In genomic region chr4:143531773-143532491, GRCh38 we compare ENCODE assay signal across 20 cellular contexts. TPM values are rescaled to one million over a fixed set of nuclear protein-coding genes. Genes with fewer than 3 reads are reported as not detected.
DNase-seq lines count a peak whose midpoint lies in the region; ATAC-seq and TF ChIP-seq lines count a peak whose summit lies in the region.
"Had no signal": no experiment of that assay in that cellular context is flagged by ENCODE, and none has a peak within 500 bp of the region (broad histone marks: within the 10 kb centered on the region; RNA-seq: fewer than 3 reads in every experiment).

No MANE protein-coding gene starts in this region.

- DNase-seq in astrocyte of the spinal cord (ENCODE audit: low read depth, low spot score) = peak; percentile 20
- peak; percentile 55 for DNase-seq in iris pigment epithelial cell (ENCODE audit: low read depth)
- DNase-seq in neural progenitor cell (ENCODE audit: low spot score) = no peak
- DNase-seq in effector CD8-positive, alpha-beta T cell (lab: John Stamatoyannopoulos, UW) = no peak
- no peak for DNase-seq in ovary
- no peak for DNase-seq in coronary artery (ENCODE audit: low spot score)
- DNase-seq: activated CD8-positive, alpha-beta memory T cell treated with anti-CD3 and anti-CD28 coated beads, Interleukin-2, amount 50 U/mL, for 4 hours; activated naive CD4-positive, alpha-beta T cell treated with Interleukin-2 at 50 U/mL for 16 hours; GOT3; naive thymus-derived CD4-positive, alpha-beta T cell; NCI-H1048; NCI-H2107; NCI-H526 treated with DMSO at 0.1 percent for 48 hours; stimulated activated CD4-positive, alpha-beta T cell treated with anti-CD3 and anti-CD28 coated beads, Interleukin-4, amount 100 ng/mL, for 24 hours; substantia nigra had no signal

- no peak overlapping the region for H2AFZ ChIP-seq in neural progenitor cell (replicated peaks)

- no peak for TF ChIP-seq EP300 in ovary (IDR thresholded peaks at IDR 0.05)

- no peaks in the 10 kb centered on the region for H3K4me1 Mint-ChIP-seq in neural progenitor cell

- H3F3A ChIP-seq in neural progenitor cell (ENCODE audit: low read depth) = no peaks in the 10 kb centered on the region

- H3K4me3 Mint-ChIP-seq in neural progenitor cell = no peak overlapping the region
- H3K4me3 Mint-ChIP-seq: naive thymus-derived CD4-positive, alpha-beta T cell had no signal

- no peak overlapping the region for H3K4me2 ChIP-seq in neural progenitor cell

- TF ChIP-seq CTCF in C4-2B (conservative IDR thresholded peaks at IDR 0.05) (peak; percentile 39), astrocyte of the spinal cord (IDR thresholded peaks at IDR 0.05; ENCODE audit: low read depth, low read length) (no peak), neural progenitor cell (IDR thresholded peaks at IDR 0.05) (no peak), ovary (IDR thresholded peaks at IDR 0.05) (no peak), coronary artery (IDR thresholded peaks at IDR 0.05) (no peak)

- 91 to 92% (median 91%) methylated on average over 2 of the region's 2 CpGs for WGBS in ovary, 3 donors

- H3K36me3 ChIP-seq in neural progenitor cell (peaks cover 82% of the 10 kb centered on the region), ovary (no peaks in the 10 kb centered on the region)

- no peaks in the 10 kb centered on the region for H3K27me3 Mint-ChIP-seq in neural progenitor cell (ENCODE audit: insufficient read depth, low read depth)
- H3K27me3 Mint-ChIP-seq: naive thymus-derived CD4-positive, alpha-beta T cell had no signal

- no peak for TF ChIP-seq POLR2A in ovary (IDR thresholded peaks at IDR 0.05)

- no peaks in the 10 kb centered on the region for H3K27me3 ChIP-seq in neural progenitor cell
- H3K27me3 ChIP-seq in ovary = no peaks in the 10 kb centered on the region

- H3K27ac ChIP-seq in C4-2B (no peak overlapping the region), neural progenitor cell (no peak overlapping the region), ovary (no peak overlapping the region), coronary artery (no peak overlapping the region)
- H3K27ac ChIP-seq: skin epidermis had no signal

- in situ Hi-C loops in astrocyte of the spinal cord (cut with HindIII; ENCODE audit: low sequenced_read_pairs) = no loop called here

- intact Hi-C loops in ovary (cut with DNase I) = no loop called here

- H3K36me3 Mint-ChIP-seq in neural progenitor cell = peaks cover 48% of the 10 kb centered on the region

- peaks cover 71% of the 10 kb centered on the region for H3K79me2 ChIP-seq in neural progenitor cell (ENCODE audit: low read depth)

- no peaks in the 10 kb centered on the region for H3K9me3 Mint-ChIP-seq in neural progenitor cell
- H3K9me3 Mint-ChIP-seq: naive thymus-derived CD4-positive, alpha-beta T cell had no signal

- no peak overlapping the region for H3K9ac ChIP-seq in neural progenitor cell

- peaks cover 60% of the 10 kb centered on the region for H4K20me1 ChIP-seq in neural progenitor cell (ENCODE audit: low read depth)

- peak; percentile 11 for ATAC-seq in GM21723 (IDR thresholded peaks at IDR 0.05; ENCODE audit: unreplicated experiment)
- ATAC-seq: activated CD4-positive, CD25-positive, alpha-beta regulatory T cell treated with anti-CD3 and anti-CD28 coated beads, Interleukin-2, amount 50 U/mL, for 24 hours had no signal

- no peak overlapping the region for H3K27ac Mint-ChIP-seq in neural progenitor cell

- H3K4me3 ChIP-seq in astrocyte of the spinal cord (ENCODE audit: low read depth, low read length) (no peak overlapping the region), neural progenitor cell (no peak overlapping the region), ovary (no peak overlapping the region), coronary artery (no peak overlapping the region)
- H3K4me3 ChIP-seq: lung, skin epidermis had no signal

- H3K4me1 ChIP-seq in neural progenitor cell = no peaks in the 10 kb centered on the region
- H3K4me1 ChIP-seq in ovary (ENCODE audit: insufficient read depth) = no peaks in the 10 kb centered on the region

- H3K9me3 ChIP-seq in neural progenitor cell (ENCODE audit: low read depth) = no peaks in the 10 kb centered on the region
- no peaks in the 10 kb centered on the region for H3K9me3 ChIP-seq in ovary

RNA-seq across cellular contexts. Expression of gene SMARCA5, which starts 18.4 kb away (rescaled TPM):
- total RNA-seq in neural progenitor cell (ENCODE audit: low replicate concordance) (114 and 176 TPM in 2 replicates), ovary (10 to 100 TPM; 33.7 to 55.1 (median 40.8) TPM)
- polyA plus RNA-seq in ovary = 10 to 100 TPM; 21.2 to 25.4 TPM

Comparison
In these comparisons a context has a peak if more than half of its experiments do, and no peak if none do; other contexts are left out.
1. DNase-seq: peak in astrocyte of the spinal cord (single experiment) and iris pigment epithelial cell (single experiment); none in neural progenitor cell (single experiment), effector CD8-positive, alpha-beta T cell (single experiment), ovary (0 of 5) and coronary artery (single experiment).